Comparison of ENCODE assay signal across 8 cellular contexts in the genomic region with DNA sequence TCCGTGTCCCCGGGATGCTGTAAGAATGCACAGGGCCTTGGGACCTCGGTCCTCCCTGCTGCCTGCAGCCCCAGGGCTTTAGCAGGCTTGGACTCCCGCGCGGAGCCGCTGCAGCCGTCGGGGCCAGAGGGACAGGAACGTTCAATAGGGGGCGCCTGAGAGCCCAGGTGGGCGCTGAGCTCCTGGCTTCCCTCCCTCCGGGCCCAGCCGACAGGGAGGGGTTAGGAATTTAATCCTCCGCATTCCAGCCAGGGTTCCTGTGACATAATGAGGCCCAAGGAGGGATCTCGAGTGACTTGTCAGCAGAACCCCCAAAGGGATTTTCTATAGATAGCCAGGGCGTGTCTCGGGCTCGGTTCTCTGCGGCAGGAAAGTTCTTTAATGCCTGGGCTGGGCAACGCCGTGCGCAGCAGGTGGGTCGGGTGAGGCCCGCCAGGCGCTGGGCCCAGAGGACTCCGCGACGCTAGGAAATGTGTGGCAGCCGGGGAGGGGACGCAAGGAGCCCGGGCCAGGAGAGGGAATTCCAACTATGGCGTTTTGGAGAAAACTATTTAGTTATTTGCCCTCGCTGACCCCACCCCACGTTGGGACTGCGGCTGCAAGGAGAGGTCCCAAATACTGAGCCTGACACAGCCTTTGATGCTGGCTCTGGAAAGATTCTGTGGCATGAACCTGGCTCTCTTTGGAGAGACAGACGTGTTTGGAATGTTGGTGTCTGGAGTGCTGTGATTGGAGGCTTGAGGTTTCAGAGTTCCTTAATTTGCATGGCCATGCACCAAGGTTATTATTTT.
DNase-seq lines count a peak whose midpoint lies in the region; ATAC-seq and TF ChIP-seq lines count a peak whose summit lies in the region.

No MANE protein-coding gene starts in this region.

- peak; percentile 20 for DNase-seq in AG10803 (ENCODE audit: low read depth)
- peak; percentile 53 for DNase-seq in GM19238 (ENCODE audit: insufficient read length, low spot score)
- DNase-seq in dermis blood vessel endothelial cell = peak; percentile 38
- DNase-seq in myocyte (ENCODE audit: low read depth) = peak; percentile 85
- no peak for DNase-seq in COR-L47 (lab: John Stamatoyannopoulos, UW)
- no peak for DNase-seq in A172 (ENCODE audit: low spot score)

- no peak overlapping the region for H2AFZ ChIP-seq in Loucy (ENCODE audit: low read length)

- TF ChIP-seq CTCF in AG10803 (conservative IDR thresholded peaks at IDR 0.05; ENCODE audit: low read length) (peak; percentile 45), Loucy (conservative IDR thresholded peaks at IDR 0.05; ENCODE audit: low read length) (peak; percentile 30)

- no peak overlapping the region for H3K9ac ChIP-seq in Loucy (ENCODE audit: low read depth, low read length, poor library complexity, severe bottlenecking)

- no peaks in the 10 kb centered on the region for H3K9me2 ChIP-seq in Loucy (replicated peaks; ENCODE audit: low read depth, low read length)

- no peaks in the 10 kb centered on the region for H4K20me1 ChIP-seq in Loucy (ENCODE audit: insufficient read depth, low read length, poor library complexity, severe bottlenecking)

- H3K4me1 ChIP-seq in Loucy (ENCODE audit: insufficient read depth, low read length, poor library complexity, severe bottlenecking) = no peaks in the 10 kb centered on the region

- H3K4me2 ChIP-seq in Loucy (ENCODE audit: low read depth, low read length, poor library complexity, severe bottlenecking) = no peak overlapping the region

- no peaks in the 10 kb centered on the region for H3K9me3 ChIP-seq in Loucy (ENCODE audit: insufficient read depth, low read depth, low read length)

- no peaks in the 10 kb centered on the region for H3F3A ChIP-seq in Loucy (ENCODE audit: low read depth)

- H3K79me2 ChIP-seq in Loucy (ENCODE audit: insufficient read depth, low read length) = no peaks in the 10 kb centered on the region

- H3K27me3 ChIP-seq in Loucy (ENCODE audit: insufficient read depth, low read length, poor library complexity, severe bottlenecking) = no peaks in the 10 kb centered on the region

- H3K4me3 ChIP-seq in AG10803 (ENCODE audit: low read length) (no peak overlapping the region), Loucy (ENCODE audit: low read length, poor library complexity, severe bottlenecking) (no peak overlapping the region)

- H3K36me3 ChIP-seq in Loucy (ENCODE audit: insufficient read depth, low read length) = no peaks in the 10 kb centered on the region

- no peak for ATAC-seq in GM18858 (IDR thresholded peaks at IDR 0.05; ENCODE audit: unreplicated experiment)

Comparison
In these comparisons a context has a peak if more than half of its experiments do, and no peak if none do; other contexts are left out.
1. DNase-seq: peak in AG10803 (single experiment), GM19238 (single experiment), dermis blood vessel endothelial cell (single experiment) and myocyte (single experiment); none in COR-L47 (single experiment) and A172 (single experiment).